Comparison of ENCODE assay signal across 8 cellular contexts in genomic region chr7:130941322-130942210, GRCh38.
A peak's percentile ranks its signal among the peaks of the same experiment; 100 is the strongest.
DNase-seq lines count a peak whose midpoint lies in the region; ATAC-seq and TF ChIP-seq lines count a peak whose summit lies in the region.

No MANE protein-coding gene starts in this region.

- no peaks in the 10 kb centered on the region for H3K9me3 Mint-ChIP-seq in GM23338
- no peaks in the 10 kb centered on the region for H3K9me3 Mint-ChIP-seq in naive thymus-derived CD8-positive, alpha-beta T cell

- peak; percentile 61 for ATAC-seq in GM23338
- ATAC-seq in naive thymus-derived CD8-positive, alpha-beta T cell, result peak; percentile 20 to 22
- no peak for ATAC-seq in GM21381 (IDR thresholded peaks at IDR 0.05; ENCODE audit: unreplicated experiment)
- no peak for ATAC-seq in GM19463 (IDR thresholded peaks at IDR 0.05; ENCODE audit: unreplicated experiment)
- ATAC-seq in HG03342 (IDR thresholded peaks at IDR 0.05; ENCODE audit: unreplicated experiment), result no peak

- peak overlapping the region; percentile 85 for H3K27ac Mint-ChIP-seq in GM23338
- peak overlapping the region in 9 of 10 donors; percentile 82 to 98 (median 93) for H3K27ac Mint-ChIP-seq in naive thymus-derived CD8-positive, alpha-beta T cell

- peaks cover 14% of the 10 kb centered on the region; the same call in 1 of the 2 replicates for H3K79me2 ChIP-seq in GM23338 (replicated peaks; ENCODE audit: insufficient read depth)

- POLR2A ChIA-PET in naive thymus-derived CD8-positive, alpha-beta T cell (lab: Charles Lee), result interaction anchor here (1.1 kb wide), 2 partner anchors 28 to 165 kb away, joined by 4 to 8 read pairs; no protein-coding TSS in a partner anchor

- no peaks in the 10 kb centered on the region for H3K27me3 ChIP-seq in GM23338 (ENCODE audit: insufficient read depth)
- no peaks in the 10 kb centered on the region for H3K27me3 ChIP-seq in duodenal mucosa (ENCODE audit: control insufficient read depth in 1 of 2, insufficient read depth in 2 of 2, low read length in 2 of 2)

- no peaks in the 10 kb centered on the region for H3K9me3 ChIP-seq in SK-N-MC (ENCODE audit: low read depth, low read length)
- no peaks in the 10 kb centered on the region for H3K9me3 ChIP-seq in duodenal mucosa (ENCODE audit: control insufficient read depth in 1 of 2, low read length in 2 of 2)

- H3K27ac ChIP-seq in GM23338 (ENCODE audit: low read depth) (peak overlapping the region; percentile 23; the same call in 1 of the 2 replicates), SK-N-MC (peak overlapping the region; percentile 92), duodenal mucosa (ENCODE audit: low read depth, low read length) (peak overlapping the region; percentile 79)

- no peaks in the 10 kb centered on the region for H3K9me2 ChIP-seq in GM23338 (ENCODE audit: insufficient read depth)

- H2AFZ ChIP-seq in GM23338, result no peak overlapping the region

- no peaks in the 10 kb centered on the region for H4K20me1 ChIP-seq in GM23338 (replicated peaks; ENCODE audit: insufficient read depth)

- peaks cover 37% of the 10 kb centered on the region for H3K4me1 ChIP-seq in GM23338 (ENCODE audit: insufficient read depth)
- peaks cover 39% of the 10 kb centered on the region in 2 donors for H3K4me1 ChIP-seq in duodenal mucosa (ENCODE audit: control insufficient read depth in 1 of 2, insufficient read depth in 2 of 2, low read length in 2 of 2)

- peaks cover 5% of the 10 kb centered on the region for H3K27me3 Mint-ChIP-seq in GM23338 (ENCODE audit: insufficient read depth, low read depth, poor library complexity)
- H3K27me3 Mint-ChIP-seq in naive thymus-derived CD8-positive, alpha-beta T cell, result no peaks in the 10 kb centered on the region

- no peak overlapping the region for H3K4me3 Mint-ChIP-seq in GM23338
- peak overlapping the region; percentile 77 to 91 (median 82) for H3K4me3 Mint-ChIP-seq in naive thymus-derived CD8-positive, alpha-beta T cell

- TF ChIP-seq CTCF in GM23338 (conservative IDR thresholded peaks at IDR 0.05; ENCODE audit: low read depth in 2 of 2), result no peak

- peak overlapping the region; percentile 16; the same call in 1 of the 2 replicates for H3K4me2 ChIP-seq in GM23338

- DNase-seq in GM23338 (ENCODE audit: low spot score), result no peak
- no peak for DNase-seq in SK-N-MC (ENCODE audit: low read depth, low spot score)
- no peak for DNase-seq in naive thymus-derived CD8-positive, alpha-beta T cell
- no peak for DNase-seq in GM19238 (ENCODE audit: insufficient read length, low spot score)

- H3K4me1 Mint-ChIP-seq in GM23338, result peaks cover 45% of the 10 kb centered on the region
- peaks cover 33 to 92% (median 88%) of the 10 kb centered on the region in 4 donors for H3K4me1 Mint-ChIP-seq in naive thymus-derived CD8-positive, alpha-beta T cell

- H3K36me3 Mint-ChIP-seq in GM23338 (ENCODE audit: low read depth), result peaks cover 4% of the 10 kb centered on the region; the same call in 1 of the 3 replicates
- peaks cover 4 to 47% (median 6%) of the 10 kb centered on the region in 3 donors for H3K36me3 Mint-ChIP-seq in naive thymus-derived CD8-positive, alpha-beta T cell

- H3K36me3 ChIP-seq in GM23338 (ENCODE audit: insufficient read depth), result no peaks in the 10 kb centered on the region
- peaks cover 65% of the 10 kb centered on the region for H3K36me3 ChIP-seq in SK-N-MC (ENCODE audit: insufficient read depth, low read length)
- H3K36me3 ChIP-seq in duodenal mucosa (ENCODE audit: control insufficient read depth in 1 of 2, insufficient read depth in 2 of 2, low read length in 2 of 2), result no peaks in the 10 kb centered on the region

- no peaks in the 10 kb centered on the region for H3F3A ChIP-seq in GM23338 (replicated peaks; ENCODE audit: low read depth)

- H3K9ac ChIP-seq in SK-N-MC (ENCODE audit: insufficient read length) (peak overlapping the region; percentile 82), duodenal mucosa (ENCODE audit: low read depth in 1 of 2, low read length in 2 of 2) (peak overlapping the region; percentile 83 to 90)

- H3K4me3 ChIP-seq in GM23338 (no peak overlapping the region), SK-N-MC (peak overlapping the region; percentile 91), duodenal mucosa (ENCODE audit: low read depth in 1 of 2, low read length in 2 of 2) (peak overlapping the region; percentile 71 to 82)

TF ChIP-seq in GM23338, 12 proteins besides CTCF, POLR2A, EP300 and RAD21:
- no peak for TF ChIP-seq POLR2AphosphoS5 (IDR thresholded peaks at IDR 0.05; ENCODE audit: low read depth)
- TF ChIP-seq, protein P1, sequence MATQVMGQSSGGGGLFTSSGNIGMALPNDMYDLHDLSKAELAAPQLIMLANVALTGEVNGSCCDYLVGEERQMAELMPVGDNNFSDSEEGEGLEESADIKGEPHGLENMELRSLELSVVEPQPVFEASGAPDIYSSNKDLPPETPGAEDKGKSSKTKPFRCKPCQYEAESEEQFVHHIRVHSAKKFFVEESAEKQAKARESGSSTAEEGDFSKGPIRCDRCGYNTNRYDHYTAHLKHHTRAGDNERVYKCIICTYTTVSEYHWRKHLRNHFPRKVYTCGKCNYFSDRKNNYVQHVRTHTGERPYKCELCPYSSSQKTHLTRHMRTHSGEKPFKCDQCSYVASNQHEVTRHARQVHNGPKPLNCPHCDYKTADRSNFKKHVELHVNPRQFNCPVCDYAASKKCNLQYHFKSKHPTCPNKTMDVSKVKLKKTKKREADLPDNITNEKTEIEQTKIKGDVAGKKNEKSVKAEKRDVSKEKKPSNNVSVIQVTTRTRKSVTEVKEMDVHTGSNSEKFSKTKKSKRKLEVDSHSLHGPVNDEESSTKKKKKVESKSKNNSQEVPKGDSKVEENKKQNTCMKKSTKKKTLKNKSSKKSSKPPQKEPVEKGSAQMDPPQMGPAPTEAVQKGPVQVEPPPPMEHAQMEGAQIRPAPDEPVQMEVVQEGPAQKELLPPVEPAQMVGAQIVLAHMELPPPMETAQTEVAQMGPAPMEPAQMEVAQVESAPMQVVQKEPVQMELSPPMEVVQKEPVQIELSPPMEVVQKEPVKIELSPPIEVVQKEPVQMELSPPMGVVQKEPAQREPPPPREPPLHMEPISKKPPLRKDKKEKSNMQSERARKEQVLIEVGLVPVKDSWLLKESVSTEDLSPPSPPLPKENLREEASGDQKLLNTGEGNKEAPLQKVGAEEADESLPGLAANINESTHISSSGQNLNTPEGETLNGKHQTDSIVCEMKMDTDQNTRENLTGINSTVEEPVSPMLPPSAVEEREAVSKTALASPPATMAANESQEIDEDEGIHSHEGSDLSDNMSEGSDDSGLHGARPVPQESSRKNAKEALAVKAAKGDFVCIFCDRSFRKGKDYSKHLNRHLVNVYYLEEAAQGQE (IDR thresholded peaks at IDR 0.05; ENCODE audit: unreplicated experiment), result no peak
- TF ChIP-seq EZH2phosphoT487 (IDR thresholded peaks at IDR 0.05; ENCODE audit: unreplicated experiment), result no peak
- no peak for TF ChIP-seq NANOG (IDR thresholded peaks at IDR 0.05; ENCODE audit: borderline replicate concordance)
- TF ChIP-seq, protein P2, sequence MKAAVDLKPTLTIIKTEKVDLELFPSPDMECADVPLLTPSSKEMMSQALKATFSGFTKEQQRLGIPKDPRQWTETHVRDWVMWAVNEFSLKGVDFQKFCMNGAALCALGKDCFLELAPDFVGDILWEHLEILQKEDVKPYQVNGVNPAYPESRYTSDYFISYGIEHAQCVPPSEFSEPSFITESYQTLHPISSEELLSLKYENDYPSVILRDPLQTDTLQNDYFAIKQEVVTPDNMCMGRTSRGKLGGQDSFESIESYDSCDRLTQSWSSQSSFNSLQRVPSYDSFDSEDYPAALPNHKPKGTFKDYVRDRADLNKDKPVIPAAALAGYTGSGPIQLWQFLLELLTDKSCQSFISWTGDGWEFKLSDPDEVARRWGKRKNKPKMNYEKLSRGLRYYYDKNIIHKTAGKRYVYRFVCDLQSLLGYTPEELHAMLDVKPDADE (IDR thresholded peaks at IDR 0.05), result no peak
- TF ChIP-seq ZNF331 (CRISPR knock-in tag; IDR thresholded peaks at IDR 0.05; ENCODE audit: low read depth), result no peak
- TF ChIP-seq EZH2 (IDR thresholded peaks at IDR 0.05; ENCODE audit: low read depth, unreplicated experiment), result no peak
- no peak for TF ChIP-seq ZNF114 (CRISPR knock-in tag; IDR thresholded peaks at IDR 0.05)

Comparison
In these comparisons a context has a peak if more than half of its experiments do, and no peak if none do; other contexts are left out.
1. ATAC-seq: peak in GM23338 (single experiment) and naive thymus-derived CD8-positive, alpha-beta T cell (2 of 2); none in GM21381 (single experiment), GM19463 (single experiment) and HG03342 (single experiment).
2. H3K27ac ChIP-seq: peak in every context shown above with its lines; median percentile 92 in SK-N-MC; 79 in duodenal mucosa; 23 in GM23338.